ENCODE assay signal across 19 cellular contexts in the genomic region with DNA sequence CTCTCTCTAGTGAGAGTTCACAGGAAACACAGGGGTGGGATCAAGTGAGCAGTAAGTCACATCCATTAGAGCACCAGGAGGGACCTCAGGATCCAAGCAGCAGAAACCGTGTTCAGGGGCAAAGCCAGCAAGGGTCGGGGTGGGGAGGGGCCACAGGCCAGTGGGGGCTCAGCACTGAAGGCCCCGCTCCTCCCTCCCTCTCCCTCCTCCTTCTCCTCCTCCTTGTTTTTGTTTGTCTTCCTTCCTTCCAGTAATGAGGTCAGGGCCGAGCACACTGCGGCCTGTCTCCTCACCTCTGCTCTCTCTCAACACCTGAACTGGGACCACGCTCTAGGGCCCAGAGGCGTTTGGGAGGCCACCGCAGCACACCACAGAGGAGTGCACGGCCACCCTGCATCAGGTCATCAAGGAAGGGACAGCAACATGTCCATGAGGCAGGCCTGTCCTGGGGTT. TPM values are rescaled to one million over a fixed set of nuclear protein-coding genes. Genes with fewer than 3 reads are reported as not detected.
DNase-seq lines count a peak whose midpoint lies in the region; ATAC-seq, FAIRE-seq and TF ChIP-seq lines count a peak whose summit lies in the region.
"Had no signal": no experiment of that assay in that cellular context is flagged by ENCODE, and none has a peak within 500 bp of the region (broad histone marks: within the 10 kb centered on the region; RNA-seq: fewer than 3 reads in every experiment).

No MANE protein-coding gene starts in this region.

- peak; percentile 24 to 29 for ATAC-seq in right cardiac atrium
- ATAC-seq in K562 = no peak
- ATAC-seq in HG03432 (IDR thresholded peaks at IDR 0.05; ENCODE audit: unreplicated experiment) = no peak
- no peak for ATAC-seq in HG02642 (IDR thresholded peaks at IDR 0.05; ENCODE audit: poor library complexity, unreplicated experiment)

- H3K9me3 ChIP-seq in right cardiac atrium (ENCODE audit: control insufficient read depth, low read length) (no peaks in the 10 kb centered on the region), K562 (replicated peaks; ENCODE audit: control insufficient read depth, insufficient read depth, low read depth, low read length) (no peaks in the 10 kb centered on the region), mucosa of stomach (ENCODE audit: control insufficient read depth, low read length) (no peaks in the 10 kb centered on the region)
- H3K9me3 ChIP-seq: prostate gland, suprapubic skin had no signal

- H3K9ac ChIP-seq in K562 (ENCODE audit: insufficient read depth in 1 of 2, low read depth in 2 of 2, low read length in 2 of 2) (no peak overlapping the region; a peak in 1 of 4 replicates), mucosa of stomach (ENCODE audit: low read length) (peak overlapping the region; percentile 14)
- H3K9ac ChIP-seq: KMS-11 had no signal

- H3K27ac ChIP-seq in right cardiac atrium (ENCODE audit: low read length) = no peak overlapping the region
- no peak overlapping the region for H3K27ac ChIP-seq in K562 (ENCODE audit: extremely low read depth, low read depth, low read length)
- H3K27ac ChIP-seq: KMS-11, suprapubic skin had no signal

- POLR2A ChIA-PET in K562 (lab: Yijun Ruan, JAX) = interaction anchor here (0.6 kb wide), 1 partner anchor 360 kb away, joined by 3 read pairs; no protein-coding TSS in a partner anchor

- WGBS in right cardiac atrium = 45% methylated on average over 9 of the region's 9 CpGs
- 24% methylated on average over 2 of the region's 9 CpGs for WGBS in K562 (ENCODE audit: insufficient coverage, low coverage, missing lambda C conversion rate)

- no peak overlapping the region for H2AFZ ChIP-seq in K562 (ENCODE audit: low read depth, low read length)

- TF ChIP-seq CTCF in K562 (IDR thresholded peaks at IDR 0.05 in 2 of 3, conservative IDR thresholded peaks at IDR 0.05 in 1 of 3; ENCODE audit: insufficient read depth in 2 of 3, low read depth in 1 of 3, low read length in 3 of 3) = no peak

- no peak overlapping the region for H3K4me3 ChIP-seq in right cardiac atrium (ENCODE audit: low read length)
- H3K4me3 ChIP-seq in K562 = no peak overlapping the region
- H3K4me3 ChIP-seq in mucosa of stomach (ENCODE audit: low read length) = no peak overlapping the region
- H3K4me3 ChIP-seq: prostate gland, suprapubic skin had no signal

- BruUV-seq in K562 (replicated peaks; lab: Mats Ljungman, UMichigan) = no TSS peak

- H4K20me1 ChIP-seq in K562 (replicated peaks; ENCODE audit: control insufficient read depth, insufficient read depth, low read length) = no peaks in the 10 kb centered on the region

- no peak overlapping the region for H3K4me2 ChIP-seq in K562 (ENCODE audit: insufficient read depth, low read length)
- H3K4me2 ChIP-seq: KMS-11 had no signal

- intact Hi-C loops in right cardiac atrium (cut with DNase I) = no loop called here
- intact Hi-C loops in cardiac septum (cut with DNase I) = no loop called here
- intact Hi-C loops in K562 (cut with micrococcal nuclease) = no loop called here

- H3K79me2 ChIP-seq in K562 (ENCODE audit: control insufficient read depth, insufficient read depth, low read length) = no peaks in the 10 kb centered on the region

- no peaks in the 10 kb centered on the region for H3K9me1 ChIP-seq in K562 (ENCODE audit: control insufficient read depth, insufficient read depth, low read length)

- CTCF ChIA-PET in K562 (lab: Yijun Ruan, JAX; ENCODE audit: low intra/inter-chr PET ratio) = no interaction called here

- H3K36me3 ChIP-seq in K562 (ENCODE audit: control insufficient read depth, insufficient read depth, low read length) = no peaks in the 10 kb centered on the region
- H3K36me3 ChIP-seq in mucosa of stomach (ENCODE audit: control insufficient read depth, insufficient read depth, low read length) = no peaks in the 10 kb centered on the region
- H3K36me3 ChIP-seq: prostate gland had no signal

- no peak for TF ChIP-seq EP300 in K562 (IDR thresholded peaks at IDR 0.05; ENCODE audit: low read length)

- no peak for TF ChIP-seq POLR2A in K562 (conservative IDR thresholded peaks at IDR 0.05)

- DNase-seq in right cardiac atrium (no peak), cardiac septum (ENCODE audit: low spot score) (no peak), K562 (ENCODE audit: extremely low read depth in 1 of 4, low spot score in 3 of 4) (no peak), NK-92 (lab: John Stamatoyannopoulos, UW; ENCODE audit: unreplicated experiment) (no peak)
- DNase-seq: activated CD4-positive, alpha-beta T cell treated with anti-CD3 and anti-CD28 coated beads for 1 hour; activated naive CD4-positive, alpha-beta T cell treated with Interleukin-2 at 50 U/mL for 16 hours; COR-L47; mesendoderm; MV-4-11; NCI-H187; NCI-H226; stimulated activated CD4-positive, alpha-beta T cell treated with anti-CD3 and anti-CD28 coated beads, Interleukin-4, amount 100 ng/mL, for 4 hours had no signal

- no peak for FAIRE-seq in K562 (lab: Jason Lieb, UNC)
- FAIRE-seq: astrocyte had no signal

- TF ChIP-seq RAD21 in K562 (CRISPR knock-in tag; conservative IDR thresholded peaks at IDR 0.05 in 1 of 2, IDR thresholded peaks at IDR 0.05 in 1 of 2) = no peak

- H3K27me3 ChIP-seq in right cardiac atrium (ENCODE audit: control insufficient read depth, insufficient read depth) = no peaks in the 10 kb centered on the region
- H3K27me3 ChIP-seq in K562 (ENCODE audit: control insufficient read depth in 2 of 2, insufficient read depth in 2 of 2, low read length in 2 of 2) = no peaks in the 10 kb centered on the region
- no peaks in the 10 kb centered on the region for H3K27me3 ChIP-seq in mucosa of stomach (ENCODE audit: control insufficient read depth, insufficient read depth, low read length)
- H3K27me3 ChIP-seq: suprapubic skin had no signal

- H3K4me1 ChIP-seq in right cardiac atrium (ENCODE audit: control insufficient read depth, insufficient read depth, low read length) (no peaks in the 10 kb centered on the region), K562 (replicated peaks in 1 of 2; ENCODE audit: control insufficient read depth in 2 of 2, insufficient read depth in 2 of 2, low read length in 2 of 2) (peaks cover 0 to 7% of the 10 kb centered on the region in 2 experiments; a peak in 2 of 5 replicates), mucosa of stomach (ENCODE audit: control insufficient read depth, insufficient read depth, low read length) (no peaks in the 10 kb centered on the region)
- H3K4me1 ChIP-seq: prostate gland, suprapubic skin had no signal

- in situ Hi-C loops in K562 (cut with MboI) = no loop called here

TF ChIP-seq in K562, 482 proteins besides CTCF, POLR2A, EP300 and RAD21:
- TF ChIP-seq HDAC2 (IDR thresholded peaks at IDR 0.05) = no peak
- peak; percentile 50; the same call in 1 of the 2 replicates for TF ChIP-seq ZNF263 (CRISPR knock-in tag; IDR thresholded peaks at IDR 0.05; ENCODE audit: borderline replicate concordance)

RNA-seq across cellular contexts. Expression of a gene that starts 20.9 kb away (rescaled TPM):
- 10 to 100 TPM; 17.6 to 23.2 (median 20.4) TPM for total RNA-seq in right cardiac atrium
- polyA plus RNA-seq in right cardiac atrium = 21.5 TPM
- 21.0 TPM for total RNA-seq in cardiac septum
- total RNA-seq in K562 (2011; cell fraction: chromatin; rRNA removed; ENCODE audit: low replicate concordance) = 70.3 and 123 TPM in 2 replicates
- 28.5 and 39.6 TPM in 2 replicates for total RNA-seq in K562 (2011; cell fraction: nucleolus; rRNA removed)
- total RNA-seq in K562 (2011; cell fraction: nucleoplasm; rRNA removed) = 54.6 and 75.2 TPM in 2 replicates
- total RNA-seq in K562 (2014; rRNA removed) = 15.6 and 19.7 TPM in 2 replicates
- total RNA-seq in K562 (2014; rRNA removed; fragmentation: Illumina TruSeq; extraction: Trizol) = 21.2 and 25.4 TPM in 2 replicates
- 22.8 and 23.6 TPM in 2 replicates for total RNA-seq in K562 (2015; rRNA removed; fragmentation: Illumina TruSeq; extraction: Trizol)
- 15.3 and 16.4 TPM in 2 replicates for total RNA-seq in K562 (2021)
- polyA plus RNA-seq in K562 (2011; rRNA removed) = 19.5 and 29.6 TPM in 2 replicates
- 16.3 and 21.8 TPM in 2 replicates for polyA plus RNA-seq in K562 (2011; cell fraction: cytosol; rRNA removed)
- 73.0 and 73.6 TPM in 2 replicates for polyA plus RNA-seq in K562 (2011; cell fraction: nucleus; rRNA removed)
- 15.1 and 16.1 TPM in 2 replicates for polyA plus RNA-seq in K562 (2012)
- 26.7 and 28.1 TPM in 2 replicates for polyA plus RNA-seq in K562 (2014; fragmentation: Illumina TruSeq; extraction: Trizol)
- 10 to 100 TPM; 15.8 to 20.9 TPM for polyA plus RNA-seq in K562 (2014; fragmentation: Nextera tagmentation; extraction: Ambion mirVana)
- polyA plus RNA-seq in K562 (2014; rRNA removed) = 24.7 and 36.8 TPM in 2 replicates
- polyA minus RNA-seq in K562 (2011; rRNA and poly(A)+ RNA removed) = 49.2 and 52.4 TPM in 2 replicates
- 6.7 and 9.1 TPM in 2 replicates for polyA minus RNA-seq in K562 (2011; cell fraction: cytosol; rRNA and poly(A)+ RNA removed)
- 18.4 and 38.4 TPM in 2 replicates for polyA minus RNA-seq in K562 (2011; cell fraction: nucleus; rRNA and poly(A)+ RNA removed)

Comparison
In these comparisons a context has a peak if more than half of its experiments do, and no peak if none do; other contexts are left out.
1. ATAC-seq: peak in right cardiac atrium (2 of 2); none in K562 (single experiment), HG03432 (single experiment) and HG02642 (single experiment).